ENCODE assay signal across 1 cellular context in the genomic region with DNA sequence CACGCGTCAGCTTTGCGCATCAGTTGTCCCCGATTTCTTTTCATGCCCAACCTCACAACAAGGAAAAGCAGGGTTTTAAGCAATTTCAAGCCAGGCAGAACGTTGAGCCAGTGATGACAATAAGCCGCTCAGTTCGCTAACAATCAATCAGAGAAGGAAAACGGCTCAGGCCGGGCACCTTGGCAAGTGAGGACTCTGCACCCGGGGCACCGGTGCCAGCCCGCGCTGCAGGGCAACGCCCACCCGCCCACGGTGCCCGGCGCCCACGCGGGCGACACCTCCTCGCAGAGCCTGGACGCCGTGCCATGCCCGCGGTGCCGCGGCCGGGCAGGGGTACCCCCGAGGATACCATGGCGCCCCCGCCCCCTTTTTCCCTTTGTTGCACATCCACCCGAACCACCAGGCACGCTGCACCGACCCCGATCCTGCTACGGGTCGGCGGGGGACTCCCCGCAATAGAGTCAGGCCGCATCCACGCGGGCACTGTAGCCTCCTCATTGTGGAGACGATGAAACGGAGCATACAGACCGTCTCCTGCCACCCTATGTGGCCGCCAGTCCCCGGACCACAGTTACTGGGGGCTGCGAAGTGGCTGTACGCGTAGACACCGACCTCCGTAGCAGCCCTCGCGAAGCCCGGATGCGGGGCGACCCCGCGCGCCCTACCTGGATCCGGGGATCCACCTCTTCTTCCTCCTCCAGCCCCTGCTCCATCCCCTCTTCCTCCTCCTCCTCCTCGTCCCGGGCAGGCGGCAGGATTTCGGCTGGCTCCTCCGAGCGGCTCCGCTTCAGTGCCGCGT.
TF ChIP-seq lines count a peak whose summit lies in the region.

No MANE protein-coding gene starts in this region.

TF ChIP-seq in K562, 482 proteins besides CTCF, POLR2A, EP300 and RAD21 (continued from another document and continues in another):
- TF ChIP-seq ZNF561 (CRISPR knock-in tag; conservative IDR thresholded peaks at IDR 0.05) (no peak), ZFP91 (CRISPR knock-in tag; IDR thresholded peaks at IDR 0.05) (no peak), RBM22 (IDR thresholded peaks at IDR 0.05; ENCODE audit: low read depth, low read length, poor library complexity, severe bottlenecking) (no peak), CBX2 (IDR thresholded peaks at IDR 0.05; ENCODE audit: insufficient read depth, low read length, poor library complexity, severe bottlenecking) (no peak), THAP7 (CRISPR knock-in tag; IDR thresholded peaks at IDR 0.05) (0 out of 2 replicates have a peak, but pooled peaks have one; percentile 28), CCNT2 (IDR thresholded peaks at IDR 0.05; ENCODE audit: borderline replicate concordance, extremely low read depth, insufficient read length, low read depth, low read length) (peak; percentile 30), ZNF586 (CRISPR knock-in tag; conservative IDR thresholded peaks at IDR 0.05) (no peak), U2AF1 (optimal IDR thresholded peaks at IDR 0.05; ENCODE audit: low read depth, low read length) (no peak), E2F4 (CRISPR knock-in tag; IDR thresholded peaks at IDR 0.05; ENCODE audit: low read depth) (peak; percentile 42; the same call in 1 of the 2 replicates), LARP7 (IDR thresholded peaks at IDR 0.05) (no peak), KAT2B (IDR thresholded peaks at IDR 0.05; ENCODE audit: low read depth, low read length) (no peak), KDM2B (CRISPR knock-in tag; IDR thresholded peaks at IDR 0.05) (no peak; the same call in 1 of the 2 replicates), HDAC1 (IDR thresholded peaks at IDR 0.05) (peak in 1 of 2 experiments; percentile 40; a peak in 1 of 4 replicates), PHB (CRISPR knock-in tag; IDR thresholded peaks at IDR 0.05) (no peak; the same call in 1 of the 2 replicates), ZSCAN29 (IDR thresholded peaks at IDR 0.05) (peak; percentile 100; the same call in 1 of the 2 replicates), TSHZ1 (CRISPR knock-in tag; IDR thresholded peaks at IDR 0.05) (no peak), BRF2 (IDR thresholded peaks at IDR 0.05; ENCODE audit: borderline replicate concordance, insufficient read depth, insufficient read length) (no peak), NFIC (IDR thresholded peaks at IDR 0.05) (no peak), SNRNP70 (optimal IDR thresholded peaks at IDR 0.05; ENCODE audit: low read depth, low read length) (no peak), TCF7 (IDR thresholded peaks at IDR 0.05; ENCODE audit: borderline replicate concordance) (0 out of 2 replicates have a peak, but pooled peaks have one; percentile 37), FOXK1 (CRISPR knock-in tag; IDR thresholded peaks at IDR 0.05; ENCODE audit: borderline replicate concordance) (no peak), NFATC3 (IDR thresholded peaks at IDR 0.05) (no peak), ETV1 (tag; conservative IDR thresholded peaks at IDR 0.05; ENCODE audit: low read depth) (no peak), ZBTB34 (CRISPR knock-in tag; IDR thresholded peaks at IDR 0.05) (no peak), ZFX (CRISPR knock-in tag; IDR thresholded peaks at IDR 0.05) (no peak), ZNF655 (CRISPR knock-in tag; IDR thresholded peaks at IDR 0.05) (no peak), ETS1 (conservative IDR thresholded peaks at IDR 0.05; ENCODE audit: control insufficient read depth, low read depth, low read length) (peak; percentile 53; the same call in 1 of the 2 replicates), IFI16 (CRISPR knock-in tag; IDR thresholded peaks at IDR 0.05) (no peak), RBM14 (IDR thresholded peaks at IDR 0.05; ENCODE audit: borderline replicate concordance, insufficient read depth, low read depth, low read length) (no peak), ZKSCAN8 (CRISPR knock-in tag; IDR thresholded peaks at IDR 0.05) (no peak), TBP (optimal IDR thresholded peaks at IDR 0.05; ENCODE audit: low read depth, low read length) (no peak), MAZ (CRISPR knock-in tag; conservative IDR thresholded peaks at IDR 0.05 in 1 of 2, IDR thresholded peaks at IDR 0.05 in 1 of 2) (no peak; a peak in 1 of 4 replicates), KDM1A (IDR thresholded peaks at IDR 0.05) (no peak), NONO (IDR thresholded peaks at IDR 0.05; ENCODE audit: low read depth in 2 of 2, low read length in 1 of 2) (no peak)
- TF ChIP-seq, protein P1, sequence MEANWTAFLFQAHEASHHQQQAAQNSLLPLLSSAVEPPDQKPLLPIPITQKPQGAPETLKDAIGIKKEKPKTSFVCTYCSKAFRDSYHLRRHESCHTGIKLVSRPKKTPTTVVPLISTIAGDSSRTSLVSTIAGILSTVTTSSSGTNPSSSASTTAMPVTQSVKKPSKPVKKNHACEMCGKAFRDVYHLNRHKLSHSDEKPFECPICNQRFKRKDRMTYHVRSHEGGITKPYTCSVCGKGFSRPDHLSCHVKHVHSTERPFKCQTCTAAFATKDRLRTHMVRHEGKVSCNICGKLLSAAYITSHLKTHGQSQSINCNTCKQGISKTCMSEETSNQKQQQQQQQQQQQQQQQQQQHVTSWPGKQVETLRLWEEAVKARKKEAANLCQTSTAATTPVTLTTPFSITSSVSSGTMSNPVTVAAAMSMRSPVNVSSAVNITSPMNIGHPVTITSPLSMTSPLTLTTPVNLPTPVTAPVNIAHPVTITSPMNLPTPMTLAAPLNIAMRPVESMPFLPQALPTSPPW (CRISPR knock-in tag; IDR thresholded peaks at IDR 0.05): 0 out of 2 replicates have a peak, but pooled peaks have one; percentile 5
- TF ChIP-seq, protein P2, sequence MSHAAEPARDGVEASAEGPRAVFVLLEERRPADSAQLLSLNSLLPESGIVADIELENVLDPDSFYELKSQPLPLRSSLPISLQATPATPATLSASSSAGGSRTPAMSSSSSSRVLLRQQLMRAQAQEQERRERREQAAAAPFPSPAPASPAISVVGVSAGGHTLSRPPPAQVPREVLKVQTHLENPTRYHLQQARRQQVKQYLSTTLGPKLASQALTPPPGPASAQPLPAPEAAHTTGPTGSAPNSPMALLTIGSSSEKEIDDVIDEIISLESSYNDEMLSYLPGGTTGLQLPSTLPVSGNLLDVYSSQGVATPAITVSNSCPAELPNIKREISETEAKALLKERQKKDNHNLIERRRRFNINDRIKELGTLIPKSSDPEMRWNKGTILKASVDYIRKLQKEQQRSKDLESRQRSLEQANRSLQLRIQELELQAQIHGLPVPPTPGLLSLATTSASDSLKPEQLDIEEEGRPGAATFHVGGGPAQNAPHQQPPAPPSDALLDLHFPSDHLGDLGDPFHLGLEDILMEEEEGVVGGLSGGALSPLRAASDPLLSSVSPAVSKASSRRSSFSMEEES (CRISPR knock-in tag; IDR thresholded peaks at IDR 0.05): no peak
- TF ChIP-seq, protein P3, sequence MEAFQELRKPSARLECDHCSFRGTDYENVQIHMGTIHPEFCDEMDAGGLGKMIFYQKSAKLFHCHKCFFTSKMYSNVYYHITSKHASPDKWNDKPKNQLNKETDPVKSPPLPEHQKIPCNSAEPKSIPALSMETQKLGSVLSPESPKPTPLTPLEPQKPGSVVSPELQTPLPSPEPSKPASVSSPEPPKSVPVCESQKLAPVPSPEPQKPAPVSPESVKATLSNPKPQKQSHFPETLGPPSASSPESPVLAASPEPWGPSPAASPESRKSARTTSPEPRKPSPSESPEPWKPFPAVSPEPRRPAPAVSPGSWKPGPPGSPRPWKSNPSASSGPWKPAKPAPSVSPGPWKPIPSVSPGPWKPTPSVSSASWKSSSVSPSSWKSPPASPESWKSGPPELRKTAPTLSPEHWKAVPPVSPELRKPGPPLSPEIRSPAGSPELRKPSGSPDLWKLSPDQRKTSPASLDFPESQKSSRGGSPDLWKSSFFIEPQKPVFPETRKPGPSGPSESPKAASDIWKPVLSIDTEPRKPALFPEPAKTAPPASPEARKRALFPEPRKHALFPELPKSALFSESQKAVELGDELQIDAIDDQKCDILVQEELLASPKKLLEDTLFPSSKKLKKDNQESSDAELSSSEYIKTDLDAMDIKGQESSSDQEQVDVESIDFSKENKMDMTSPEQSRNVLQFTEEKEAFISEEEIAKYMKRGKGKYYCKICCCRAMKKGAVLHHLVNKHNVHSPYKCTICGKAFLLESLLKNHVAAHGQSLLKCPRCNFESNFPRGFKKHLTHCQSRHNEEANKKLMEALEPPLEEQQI (IDR thresholded peaks at IDR 0.05): no peak
